Comparison of ENCODE assay signal across 1 cellular context in genomic region chr20:63898882-63899558, GRCh38.
TF ChIP-seq lines count a peak whose summit lies in the region.

No MANE protein-coding gene starts in this region.

TF ChIP-seq in K562, 482 proteins besides CTCF, POLR2A, EP300 and RAD21 (continued from another document and continues in another):
- TF ChIP-seq KDM1A (IDR thresholded peaks at IDR 0.05) = no peak
- no peak for TF ChIP-seq PURB (CRISPR knock-in tag; IDR thresholded peaks at IDR 0.05; ENCODE audit: low read depth)
- TF ChIP-seq MTA3 (IDR thresholded peaks at IDR 0.05; ENCODE audit: borderline replicate concordance) = no peak
- TF ChIP-seq ZBTB9 (CRISPR knock-in tag; IDR thresholded peaks at IDR 0.05) = no peak
- TF ChIP-seq XRCC5 (IDR thresholded peaks at IDR 0.05; ENCODE audit: low read depth, low read length) = no peak
- TF ChIP-seq NCOR1 (IDR thresholded peaks at IDR 0.05) = no peak; the same call in 1 of the 2 replicates
- TF ChIP-seq MEIS2 (IDR thresholded peaks at IDR 0.05; ENCODE audit: partially characterized antibody) = peak; percentile 57
- TF ChIP-seq CBFA2T2 (conservative IDR thresholded peaks at IDR 0.05) = peak; percentile 57
- TF ChIP-seq E2F8 (IDR thresholded peaks at IDR 0.05; ENCODE audit: low read depth, partially characterized antibody) = no peak
- no peak for TF ChIP-seq IRF2 (CRISPR knock-in tag; IDR thresholded peaks at IDR 0.05)
- no peak for TF ChIP-seq RBM39 (optimal IDR thresholded peaks at IDR 0.05; ENCODE audit: low read depth, low read length)
- no peak for TF ChIP-seq ELK3 (CRISPR knock-in tag; IDR thresholded peaks at IDR 0.05)
- no peak for TF ChIP-seq HNRNPLL (IDR thresholded peaks at IDR 0.05; ENCODE audit: low read depth, low read length, poor library complexity, severe bottlenecking)
- no peak for TF ChIP-seq ZNF277 (CRISPR knock-in tag; IDR thresholded peaks at IDR 0.05; ENCODE audit: borderline replicate concordance)
- TF ChIP-seq ZBED1 (IDR thresholded peaks at IDR 0.05) = no peak
- TF ChIP-seq ATF2 (CRISPR knock-in tag; IDR thresholded peaks at IDR 0.05) = no peak
- no peak for TF ChIP-seq MNT (conservative IDR thresholded peaks at IDR 0.05)
- no peak for TF ChIP-seq TFAP4 (CRISPR knock-in tag; IDR thresholded peaks at IDR 0.05; ENCODE audit: borderline replicate concordance)
- TF ChIP-seq POLR2AphosphoS5 (IDR thresholded peaks at IDR 0.05; ENCODE audit: control insufficient read depth, insufficient read depth, low read depth, low read length) = no peak
- no peak for TF ChIP-seq NUFIP1 (IDR thresholded peaks at IDR 0.05; ENCODE audit: partially characterized antibody)
- no peak for TF ChIP-seq ZKSCAN8 (CRISPR knock-in tag; IDR thresholded peaks at IDR 0.05)
- peak; percentile 74 for TF ChIP-seq ARID1B (IDR thresholded peaks at IDR 0.05)
- TF ChIP-seq BRD4 (IDR thresholded peaks at IDR 0.05) = no peak
- no peak for TF ChIP-seq EHMT2 (IDR thresholded peaks at IDR 0.05)
- no peak for TF ChIP-seq CREB5 (CRISPR knock-in tag; IDR thresholded peaks at IDR 0.05)
- no peak for TF ChIP-seq ZNF830 (CRISPR knock-in tag; IDR thresholded peaks at IDR 0.05)
- TF ChIP-seq HDAC8 (tag; IDR thresholded peaks at IDR 0.05) = no peak
- no peak for TF ChIP-seq DIDO1 (tag; IDR thresholded peaks at IDR 0.05; ENCODE audit: low read depth)
- TF ChIP-seq ZNF224 (CRISPR knock-in tag; IDR thresholded peaks at IDR 0.05) = no peak
- no peak for TF ChIP-seq ZNF507 (tag; conservative IDR thresholded peaks at IDR 0.05)
- TF ChIP-seq SIN3B (IDR thresholded peaks at IDR 0.05; ENCODE audit: low read depth) = no peak
- TF ChIP-seq ZNF395 (CRISPR knock-in tag; IDR thresholded peaks at IDR 0.05) = no peak
- TF ChIP-seq MTA1 (IDR thresholded peaks at IDR 0.05; ENCODE audit: borderline replicate concordance) = no peak
- TF ChIP-seq THAP12 (CRISPR knock-in tag; IDR thresholded peaks at IDR 0.05) = no peak
- TF ChIP-seq ZNF165 (CRISPR knock-in tag; IDR thresholded peaks at IDR 0.05; ENCODE audit: borderline replicate concordance) = no peak
- TF ChIP-seq HMBOX1 (IDR thresholded peaks at IDR 0.05) = no peak
- TF ChIP-seq U2AF2 (optimal IDR thresholded peaks at IDR 0.05; ENCODE audit: low read depth, low read length) = no peak
- TF ChIP-seq MAFK (IDR thresholded peaks at IDR 0.05; ENCODE audit: low read length) = no peak
- TF ChIP-seq GTF2E2 (tag; IDR thresholded peaks at IDR 0.05) = no peak
